ENCODE assay signal across 7 cellular contexts in genomic region chr11:78233046-78233445, GRCh38. TPM values are rescaled to one million over a fixed set of nuclear protein-coding genes. Genes with fewer than 3 reads are reported as not detected.
DNase-seq lines count a peak whose midpoint lies in the region; FAIRE-seq and TF ChIP-seq lines count a peak whose summit lies in the region.
"Not testable (repeated sequence)": the region's sequence is repeated elsewhere in the genome, so short reads cannot be mapped to it uniquely, and the experiment has no call there.

No MANE protein-coding gene starts in this region.

- H3K36me3 Mint-ChIP-seq in T-helper 2 cell treated with Interferon-gamma antibody and Interleukin-4, amounts not matched to agents 5 μg/mL and 100 μg/mL, for 36 hours (ENCODE audit: low read depth) = peaks cover 80% of the 10 kb centered on the region
- H3K36me3 Mint-ChIP-seq in mesothelial cell of epicardium (peaks cover 25% of the 10 kb centered on the region), osteocyte (ENCODE audit: unreplicated experiment) (peaks cover 10% of the 10 kb centered on the region)

- TF ChIP-seq EP300 in esophagus muscularis mucosa (IDR thresholded peaks at IDR 0.05) = not testable (repeated sequence)

- not testable (repeated sequence) for TF ChIP-seq POLR2A in esophagus muscularis mucosa (IDR thresholded peaks at IDR 0.05; ENCODE audit: low read depth); uterus (IDR thresholded peaks at IDR 0.05)

- intact Hi-C loops in esophagus muscularis mucosa (cut with DNase I); uterus (cut with DNase I; ENCODE audit: low total_unique reads): not testable (repeated sequence)

- H3K4me3 Mint-ChIP-seq in T-helper 2 cell treated with Interferon-gamma antibody and Interleukin-4, amounts not matched to agents 5 μg/mL and 100 μg/mL, for 36 hours; mesothelial cell of epicardium; osteocyte (ENCODE audit: unreplicated experiment): not testable (repeated sequence)

- not testable (repeated sequence) for H3K27ac ChIP-seq in esophagus muscularis mucosa (replicated peaks in 1 of 4)
- peak overlapping the region; percentile 61 for H3K27ac ChIP-seq in subcutaneous abdominal adipose tissue (ENCODE audit: low read depth, low read length)
- H3K27ac ChIP-seq in uterus = peak overlapping the region; percentile 56 to 62

- peaks cover 61% of the 10 kb centered on the region for H3K4me1 Mint-ChIP-seq in T-helper 2 cell treated with Interferon-gamma antibody and Interleukin-4, amounts not matched to agents 5 μg/mL and 100 μg/mL, for 36 hours (ENCODE audit: low read depth)
- peaks cover 34% of the 10 kb centered on the region for H3K4me1 Mint-ChIP-seq in mesothelial cell of epicardium
- H3K4me1 Mint-ChIP-seq in osteocyte (ENCODE audit: unreplicated experiment) = not testable (repeated sequence)

- DNase-seq in T-helper 2 cell treated with Interferon-gamma antibody and Interleukin-4, amounts not matched to agents 5 μg/mL and 100 μg/mL, for 36 hours (ENCODE audit: low spot score); mesothelial cell of epicardium (ENCODE audit: low spot score in 2 of 2, unreplicated experiment in 2 of 2); uterus: not testable (repeated sequence)
- DNase-seq in bronchial epithelial cell (ENCODE audit: low read depth) (peak; percentile 20), esophagus muscularis mucosa (ENCODE audit: extremely low spot score) (peak; percentile 80), osteocyte (ENCODE audit: extremely low spot score, unreplicated experiment) (peak; percentile 68)

- peaks cover 14 to 41% (median 32%) of the 10 kb centered on the region in 4 donors for H3K4me1 ChIP-seq in esophagus muscularis mucosa
- H3K4me1 ChIP-seq in subcutaneous abdominal adipose tissue (ENCODE audit: control insufficient read depth in 5 of 5, insufficient read depth in 5 of 5, low read length in 5 of 5) = peaks cover 2 to 18% (median 13%) of the 10 kb centered on the region in 5 donors
- H3K4me1 ChIP-seq in uterus = not testable (repeated sequence)

- 88% methylated on average over 6 of the region's 6 CpGs for WGBS in esophagus muscularis mucosa

- TF ChIP-seq CTCF in bronchial epithelial cell (IDR thresholded peaks at IDR 0.05; ENCODE audit: insufficient read depth, low read length, severe bottlenecking); esophagus muscularis mucosa (IDR thresholded peaks at IDR 0.05); mesothelial cell of epicardium (IDR thresholded peaks at IDR 0.05; ENCODE audit: unreplicated experiment); osteocyte (IDR thresholded peaks at IDR 0.05); uterus (IDR thresholded peaks at IDR 0.05): not testable (repeated sequence)

- H3K4me3 ChIP-seq in bronchial epithelial cell (ENCODE audit: low read depth, low read length); esophagus muscularis mucosa; subcutaneous abdominal adipose tissue (ENCODE audit: low read depth in 1 of 5, low read length in 5 of 5); uterus: not testable (repeated sequence)

- not testable (repeated sequence) for H3K36me3 ChIP-seq in bronchial epithelial cell (ENCODE audit: control insufficient read depth, insufficient read depth, low read length); esophagus muscularis mucosa; subcutaneous abdominal adipose tissue (ENCODE audit: control insufficient read depth in 5 of 5, insufficient read depth in 5 of 5, low read length in 5 of 5); uterus

- H3K27ac Mint-ChIP-seq in T-helper 2 cell treated with Interferon-gamma antibody and Interleukin-4, amounts not matched to agents 5 μg/mL and 100 μg/mL, for 36 hours = peak overlapping the region; percentile 8
- peak overlapping the region; percentile 81 for H3K27ac Mint-ChIP-seq in mesothelial cell of epicardium
- not testable (repeated sequence) for H3K27ac Mint-ChIP-seq in osteocyte (ENCODE audit: unreplicated experiment)

- FAIRE-seq in bronchial epithelial cell (lab: Jason Lieb, UNC) = not testable (repeated sequence)

- not testable (repeated sequence) for H3K27me3 ChIP-seq in bronchial epithelial cell (ENCODE audit: control insufficient read depth, insufficient read depth, low read length); esophagus muscularis mucosa; subcutaneous abdominal adipose tissue (ENCODE audit: control insufficient read depth in 5 of 5, insufficient read depth in 4 of 5, low read length in 5 of 5); uterus

- not testable (repeated sequence) for H3K9me3 ChIP-seq in esophagus muscularis mucosa; subcutaneous abdominal adipose tissue (ENCODE audit: control insufficient read depth in 5 of 5, low read length in 5 of 5); uterus

- H3K27me3 Mint-ChIP-seq in T-helper 2 cell treated with Interferon-gamma antibody and Interleukin-4, amounts not matched to agents 5 μg/mL and 100 μg/mL, for 36 hours (ENCODE audit: low read depth); mesothelial cell of epicardium (ENCODE audit: low read depth); osteocyte (ENCODE audit: unreplicated experiment): not testable (repeated sequence)

- H3K9ac ChIP-seq in subcutaneous abdominal adipose tissue (ENCODE audit: low read length in 5 of 5) = not testable (repeated sequence)

- H3K9me3 Mint-ChIP-seq in T-helper 2 cell treated with Interferon-gamma antibody and Interleukin-4, amounts not matched to agents 5 μg/mL and 100 μg/mL, for 36 hours = peaks cover 11% of the 10 kb centered on the region
- peaks cover 22% of the 10 kb centered on the region for H3K9me3 Mint-ChIP-seq in mesothelial cell of epicardium
- not testable (repeated sequence) for H3K9me3 Mint-ChIP-seq in osteocyte (ENCODE audit: unreplicated experiment)

RNA-seq across cellular contexts. Expression of gene USP35, which starts 44.3 kb away (rescaled TPM):
- 3.7 and 5.1 TPM in 2 replicates for total RNA-seq in bronchial epithelial cell
- 10 to 100 TPM in 2 of 4 donors, 1 to 10 TPM in 2; 5.8 to 15.4 (median 11.3) TPM for total RNA-seq in esophagus muscularis mucosa
- 12.3 to 13.4 TPM (median 13.2 TPM) in 3 replicates for total RNA-seq in mesothelial cell of epicardium
- 10.9 and 11.1 TPM in 2 replicates for total RNA-seq in osteocyte
- 10 to 100 TPM in 2 of 4 donors, 1 to 10 TPM in 2; 5.4 to 25.3 (median 10.3) TPM for total RNA-seq in uterus

RNA-seq across cellular contexts. Expression of gene KCTD21, which starts 44.6 kb away (rescaled TPM):
- total RNA-seq in bronchial epithelial cell = 3.7 and 5.6 TPM in 2 replicates
- total RNA-seq in esophagus muscularis mucosa = 10 to 100 TPM in 2 of 4 donors, 1 to 10 TPM in 2; 6.6 to 21.0 (median 12.1) TPM
- 5.1 to 7.2 TPM (median 5.2 TPM) in 3 replicates for total RNA-seq in mesothelial cell of epicardium
- total RNA-seq in osteocyte = 10.7 and 10.8 TPM in 2 replicates
- 10 to 100 TPM in 2 of 4 donors, 1 to 10 TPM in 2; 6.2 to 12.4 (median 10.6) TPM for total RNA-seq in uterus
